ENCODE assay signal across 8 cellular contexts in the genomic region with DNA sequence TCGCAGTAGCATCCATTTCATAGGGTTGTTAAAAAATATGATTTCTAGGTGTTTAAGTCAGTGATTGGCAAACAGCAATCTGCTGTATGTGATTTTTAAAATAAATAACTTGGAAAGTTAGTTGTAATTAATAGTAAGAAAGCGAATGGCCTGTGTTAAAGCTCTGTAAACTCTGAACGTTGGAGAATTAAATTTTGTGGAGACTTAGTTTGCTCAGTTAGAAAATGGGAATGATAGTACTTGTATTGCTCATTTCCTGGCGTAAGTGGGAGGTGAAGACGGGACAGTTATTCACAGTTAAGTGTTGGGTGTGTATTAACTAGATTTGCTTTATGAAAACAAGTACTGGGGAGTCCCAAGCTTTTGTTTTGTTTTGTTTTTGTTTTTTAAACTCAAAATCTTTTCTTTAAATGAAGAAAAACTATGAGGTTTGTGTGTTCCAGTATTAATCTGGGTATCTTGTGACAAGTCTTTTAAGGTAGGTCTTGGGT. TPM values are rescaled to one million over a fixed set of nuclear protein-coding genes. Genes with fewer than 3 reads are reported as not detected.
DNase-seq lines count a peak whose midpoint lies in the region; ATAC-seq and TF ChIP-seq lines count a peak whose summit lies in the region.

No MANE protein-coding gene starts in this region.

- H3K79me2 ChIP-seq in MM.1S (ENCODE audit: low read length): peaks cover 77% of the 10 kb centered on the region
- H3K79me2 ChIP-seq in neural cell (replicated peaks; ENCODE audit: insufficient read depth, low read length): peaks cover 40% of the 10 kb centered on the region

- H3K9me3 ChIP-seq in CD4-positive, alpha-beta T cell (ENCODE audit: control insufficient read depth, low read length): no peaks in the 10 kb centered on the region
- H3K9me3 ChIP-seq in MM.1S (replicated peaks; ENCODE audit: insufficient read depth, low read length) (no peaks in the 10 kb centered on the region), neural cell (ENCODE audit: low read length) (no peaks in the 10 kb centered on the region)

- H3K4me1 ChIP-seq in MM.1S (ENCODE audit: low read length): peaks cover 31% of the 10 kb centered on the region

- CTCF ChIA-PET in CD4-positive, alpha-beta T cell (lab: Charles Lee): interaction anchor here (1.0 to 4.5 kb wide), 6 partner anchors 13 to 1286 kb away, joined by 3 to 30 read pairs (median 3); a partner anchor contains a TSS

- H2AFZ ChIP-seq in MM.1S (ENCODE audit: low read length) (no peak overlapping the region), neural cell (ENCODE audit: low read depth, low read length) (peak overlapping the region; percentile 65)

- H3K4me2 ChIP-seq in MM.1S (ENCODE audit: low read depth, low read length) (peak overlapping the region; percentile 81), neural cell (ENCODE audit: low read length) (peak overlapping the region; percentile 44)

- no peak overlapping the region for H3K27ac Mint-ChIP-seq in CD4-positive, alpha-beta T cell
- no peak overlapping the region for H3K27ac Mint-ChIP-seq in stimulated activated memory B cell treated with anti-CD40 and anti-IgM and Interleukin-4, amounts not matched to agents 10 μg/mL and 1 μg/mL and 100 μg/mL, for 72 hours

- H3K27me3 Mint-ChIP-seq in CD4-positive, alpha-beta T cell: no peaks in the 10 kb centered on the region
- H3K27me3 Mint-ChIP-seq in stimulated activated memory B cell treated with anti-CD40 and anti-IgM and Interleukin-4, amounts not matched to agents 10 μg/mL and 1 μg/mL and 100 μg/mL, for 72 hours: no peaks in the 10 kb centered on the region

- peaks cover 27% of the 10 kb centered on the region for H3K36me3 Mint-ChIP-seq in CD4-positive, alpha-beta T cell (ENCODE audit: low read depth)
- H3K36me3 Mint-ChIP-seq in stimulated activated memory B cell treated with anti-CD40 and anti-IgM and Interleukin-4, amounts not matched to agents 10 μg/mL and 1 μg/mL and 100 μg/mL, for 72 hours: peaks cover 8% of the 10 kb centered on the region

- TF ChIP-seq RAD21 in neural cell (conservative IDR thresholded peaks at IDR 0.05): no peak

- H3K4me1 Mint-ChIP-seq in CD4-positive, alpha-beta T cell (ENCODE audit: low read depth): peaks cover 57% of the 10 kb centered on the region
- H3K4me1 Mint-ChIP-seq in stimulated activated memory B cell treated with anti-CD40 and anti-IgM and Interleukin-4, amounts not matched to agents 10 μg/mL and 1 μg/mL and 100 μg/mL, for 72 hours: peaks cover 50% of the 10 kb centered on the region

- H3K9me2 ChIP-seq in MM.1S (replicated peaks; ENCODE audit: insufficient read depth, low read length) (no peaks in the 10 kb centered on the region), neural cell (ENCODE audit: insufficient read depth, low read length) (no peaks in the 10 kb centered on the region)

- H4K20me1 ChIP-seq in MM.1S (ENCODE audit: insufficient read depth, low read length): peaks cover 36% of the 10 kb centered on the region; the same call in 1 of the 2 replicates
- H4K20me1 ChIP-seq in neural cell (ENCODE audit: insufficient read depth): peaks cover 3% of the 10 kb centered on the region

- intact Hi-C loops in CD4-positive, alpha-beta T cell (cut with DNase I, micrococcal nuclease): loop anchor here in 1 of 2 experiments (5.0 to 10.0 kb wide), 3 partner anchors 843 to 1518 kb away; a partner anchor contains a TSS
- intact Hi-C loops in dorsolateral prefrontal cortex (cut with DNase I): loop anchor here in 1 of 2 donors (10.0 kb wide), 1 partner anchor 1204 kb away; a partner anchor contains a TSS

- H3K4me3 ChIP-seq in MM.1S (ENCODE audit: low read length) (peak overlapping the region; percentile 95), dorsolateral prefrontal cortex (peak overlapping the region; percentile 67 to 99 (median 92)), neural cell (ENCODE audit: low read length) (peak overlapping the region; percentile 94)

- H3K9ac ChIP-seq in MM.1S (ENCODE audit: low read length) (peak overlapping the region; percentile 96), neural cell (ENCODE audit: low read length) (peak overlapping the region; percentile 90)

- peaks cover 24% of the 10 kb centered on the region for H3F3A ChIP-seq in MM.1S (ENCODE audit: insufficient read depth, low read length)
- H3F3A ChIP-seq in neural cell (ENCODE audit: insufficient read depth, low read length, poor library complexity, severe bottlenecking): peaks cover 6% of the 10 kb centered on the region

- TF ChIP-seq EP300 in neural cell (conservative IDR thresholded peaks at IDR 0.05; ENCODE audit: poor library complexity, severe bottlenecking): no peak

- no peak for TF ChIP-seq CTCF in CD4-positive, alpha-beta T cell (IDR thresholded peaks at IDR 0.05)
- TF ChIP-seq CTCF in MM.1S (IDR thresholded peaks at IDR 0.05; ENCODE audit: low read length) (no peak), dorsolateral prefrontal cortex (IDR thresholded peaks at IDR 0.05 in 54 of 56, conservative IDR thresholded peaks at IDR 0.05 in 2 of 56; ENCODE audit: low read depth in 1 of 56, partially characterized antibody in 56 of 56) (no peak), neural cell (IDR thresholded peaks at IDR 0.05; ENCODE audit: poor library complexity, severe bottlenecking) (no peak)

- no peak overlapping the region for H3K4me3 Mint-ChIP-seq in CD4-positive, alpha-beta T cell
- H3K4me3 Mint-ChIP-seq in stimulated activated memory B cell treated with anti-CD40 and anti-IgM and Interleukin-4, amounts not matched to agents 10 μg/mL and 1 μg/mL and 100 μg/mL, for 72 hours: no peak overlapping the region

- no peaks in the 10 kb centered on the region for H3K27me3 ChIP-seq in CD4-positive, alpha-beta T cell (ENCODE audit: control insufficient read depth, insufficient read depth, low read length)
- H3K27me3 ChIP-seq in MM.1S (replicated peaks; ENCODE audit: insufficient read depth, low read length) (no peaks in the 10 kb centered on the region), dorsolateral prefrontal cortex (no peaks in the 10 kb centered on the region), neural cell (ENCODE audit: insufficient read depth, low read depth, low read length) (no peaks in the 10 kb centered on the region)

- no peaks in the 10 kb centered on the region for H3K9me3 Mint-ChIP-seq in CD4-positive, alpha-beta T cell
- no peaks in the 10 kb centered on the region for H3K9me3 Mint-ChIP-seq in stimulated activated memory B cell treated with anti-CD40 and anti-IgM and Interleukin-4, amounts not matched to agents 10 μg/mL and 1 μg/mL and 100 μg/mL, for 72 hours

- POLR2A ChIA-PET in CD4-positive, alpha-beta T cell (lab: Charles Lee): interaction anchor here (0.6 to 4.9 kb wide), 20 partner anchors 10 to 1524 kb away, joined by 3 to 338 read pairs (median 10); a partner anchor contains a TSS

- no peak for ATAC-seq in CD4-positive, alpha-beta T cell (ENCODE audit: poor library complexity)
- ATAC-seq in HG03457 (IDR thresholded peaks at IDR 0.05; ENCODE audit: unreplicated experiment) (no peak), HG02571 (IDR thresholded peaks at IDR 0.05; ENCODE audit: unreplicated experiment) (no peak)
- no peak for ATAC-seq in stimulated activated memory B cell treated with anti-CD40 and anti-IgM and Interleukin-4, amounts not matched to agents 10 μg/mL and 1 μg/mL and 100 μg/mL, for 72 hours

- DNase-seq in CD4-positive, alpha-beta T cell: no peak
- peak; percentile 43 for DNase-seq in MM.1S
- no peak for DNase-seq in dorsolateral prefrontal cortex
- DNase-seq in AG20443 (ENCODE audit: low spot score): no peak

- peak overlapping the region; percentile 81 for H3K27ac ChIP-seq in CD4-positive, alpha-beta T cell (ENCODE audit: low read depth, low read length)
- H3K27ac ChIP-seq in MM.1S (ENCODE audit: low read length) (peak overlapping the region; percentile 97; the same call in 1 of the 2 replicates), dorsolateral prefrontal cortex (peak overlapping the region in 53 of 59 donors; percentile 68 to 100 (median 100)), neural cell (ENCODE audit: low read length) (peak overlapping the region; percentile 88)

- H3K36me3 ChIP-seq in MM.1S (replicated peaks; ENCODE audit: insufficient read depth, low read length) (peaks cover 9% of the 10 kb centered on the region), neural cell (ENCODE audit: insufficient read depth, low read length) (no peaks in the 10 kb centered on the region)

TF ChIP-seq in neural cell, 6 proteins besides CTCF, POLR2A, EP300 and RAD21 (continues in another document):
- TF ChIP-seq SMC3 (conservative IDR thresholded peaks at IDR 0.05; ENCODE audit: poor library complexity) (no peak), MXI1 (conservative IDR thresholded peaks at IDR 0.05; ENCODE audit: poor library complexity, severe bottlenecking) (no peak), EZH2 (IDR thresholded peaks at IDR 0.05; ENCODE audit: borderline replicate concordance, insufficient read depth, low read length, poor library complexity, severe bottlenecking) (no peak), POLR2AphosphoS5 (IDR thresholded peaks at IDR 0.05) (no peak)

RNA-seq across cellular contexts. Expression of a gene that starts 1.0 kb away (rescaled TPM):
- total RNA-seq in CD4-positive, alpha-beta T cell: 100 to 1,000 TPM; 140 to 146 TPM
- total RNA-seq in dorsolateral prefrontal cortex: 100 to 1,000 TPM in 118 of 120 experiments, 10 to 100 TPM in 2; 71.5 to 387 (median 202) TPM
- polyA plus RNA-seq in neural cell: 177 and 484 TPM in 2 replicates
- 96.4 and 156 TPM in 2 replicates for polyA minus RNA-seq in neural cell

RNA-seq across cellular contexts. Expression of a gene that starts 22.5 kb away (rescaled TPM):
- 1 to 10 TPM; 8.5 to 9.6 TPM for total RNA-seq in CD4-positive, alpha-beta T cell
- 10 to 100 TPM; 23.2 to 47.2 (median 33.2) TPM for total RNA-seq in dorsolateral prefrontal cortex
- polyA plus RNA-seq in neural cell: 49.5 and 54.3 TPM in 2 replicates
- polyA minus RNA-seq in neural cell: 43.8 and 50.4 TPM in 2 replicates
